8 cellular contexts compared by ENCODE assay signal in genomic region chr1:11979818-11980675, GRCh38. TPM values are rescaled to one million over a fixed set of nuclear protein-coding genes. Genes with fewer than 3 reads are reported as not detected.
DNase-seq lines count a peak whose midpoint lies in the region; TF ChIP-seq lines count a peak whose summit lies in the region.

TSS of gene MFN2 (plus strand) at chr1:11980444. CDS start at chr1:11989169, 8,725 bp downstream.

- H3K27me3 ChIP-seq in effector memory CD4-positive, alpha-beta T cell (replicated peaks; ENCODE audit: control insufficient read depth, insufficient read depth, low read length, poor library complexity, severe bottlenecking), result no peaks in the 10 kb centered on the region

- H3K9me3 ChIP-seq in effector memory CD4-positive, alpha-beta T cell (ENCODE audit: control insufficient read depth, low read length), result no peaks in the 10 kb centered on the region

- peak within 1 kb of the TSS; percentile 91 for H3K4me3 ChIP-seq in effector memory CD4-positive, alpha-beta T cell (ENCODE audit: insufficient read depth, low read depth, low read length, poor library complexity, severe bottlenecking)

- peak within 1 kb of the TSS; percentile 97 for H3K27ac ChIP-seq in effector memory CD4-positive, alpha-beta T cell (ENCODE audit: insufficient read depth, low read length, poor library complexity, severe bottlenecking)

- no peak for TF ChIP-seq CTCF in GM20000 (IDR thresholded peaks at IDR 0.05; ENCODE audit: extremely low read depth, missing control alignments)

- POLR2A ChIA-PET in activated CD8-positive, alpha-beta memory T cell treated with anti-CD3 and anti-CD28 coated beads for 36 hours (lab: Charles Lee), result interaction anchor here (0.5 to 3.9 kb wide), 5 partner anchors 17 to 71 kb away, joined by 3 to 47 read pairs (median 4); partner anchors contain the start of gene MIIP

- peaks cover 27% of the 10 kb centered on the region for H3K36me3 ChIP-seq in effector memory CD4-positive, alpha-beta T cell (ENCODE audit: control insufficient read depth, insufficient read depth, low read length)

- peaks cover 8% of the 10 kb centered on the region for H3K4me1 ChIP-seq in effector memory CD4-positive, alpha-beta T cell (ENCODE audit: control insufficient read depth, insufficient read depth, low read length, poor library complexity, severe bottlenecking)

- peak; percentile 98 for DNase-seq in CMK (ENCODE audit: low read depth)
- peak; percentile 98 for DNase-seq in GM20000 (ENCODE audit: low spot score)
- peak; percentile 97 for DNase-seq in HT-29 (ENCODE audit: low spot score)
- DNase-seq in NOMO-1 (lab: John Stamatoyannopoulos, UW; ENCODE audit: unreplicated experiment in 2 of 2), result peak; percentile 96 to 97
- DNase-seq in effector memory CD4-positive, alpha-beta T cell, result peak; percentile 82 to 88 (median 84)
- peak; percentile 96 for DNase-seq in medulla oblongata (ENCODE audit: extremely low spot score)
- DNase-seq in stimulated activated CD8-positive, alpha-beta memory T cell treated with anti-CD3 and anti-CD28 coated beads, Interleukin-12 subunit alpha, Interleukin-12 subunit beta, amount 100 ng/mL, for 1 hour (ENCODE audit: low read depth), result peak; percentile 82

- CTCF ChIA-PET in activated CD8-positive, alpha-beta memory T cell treated with anti-CD3 and anti-CD28 coated beads for 36 hours (lab: Charles Lee), result interaction anchor here (1.1 to 2.2 kb wide), 4 partner anchors 9 to 143 kb away, joined by 3 to 5 read pairs (median 4); no protein-coding TSS in a partner anchor

RNA-seq across cellular contexts. Expression of gene MFN2, which starts in this region (rescaled TPM):
- 58.3 and 59.9 TPM in 2 replicates for total RNA-seq in HT-29 (2014; rRNA removed; shearing (Covaris generic))
- 10 to 100 TPM; 85.9 to 92.6 TPM for total RNA-seq in activated CD8-positive, alpha-beta memory T cell treated with anti-CD3 and anti-CD28 coated beads for 36 hours

Comparison
In these comparisons a context has a peak if more than half of its experiments do, and no peak if none do; other contexts are left out.
1. Peak in every context shown above with its lines: DNase-seq, H3K4me3 ChIP-seq and H3K27ac ChIP-seq.